ENCODE assay signal across 1 cellular context in the genomic region with DNA sequence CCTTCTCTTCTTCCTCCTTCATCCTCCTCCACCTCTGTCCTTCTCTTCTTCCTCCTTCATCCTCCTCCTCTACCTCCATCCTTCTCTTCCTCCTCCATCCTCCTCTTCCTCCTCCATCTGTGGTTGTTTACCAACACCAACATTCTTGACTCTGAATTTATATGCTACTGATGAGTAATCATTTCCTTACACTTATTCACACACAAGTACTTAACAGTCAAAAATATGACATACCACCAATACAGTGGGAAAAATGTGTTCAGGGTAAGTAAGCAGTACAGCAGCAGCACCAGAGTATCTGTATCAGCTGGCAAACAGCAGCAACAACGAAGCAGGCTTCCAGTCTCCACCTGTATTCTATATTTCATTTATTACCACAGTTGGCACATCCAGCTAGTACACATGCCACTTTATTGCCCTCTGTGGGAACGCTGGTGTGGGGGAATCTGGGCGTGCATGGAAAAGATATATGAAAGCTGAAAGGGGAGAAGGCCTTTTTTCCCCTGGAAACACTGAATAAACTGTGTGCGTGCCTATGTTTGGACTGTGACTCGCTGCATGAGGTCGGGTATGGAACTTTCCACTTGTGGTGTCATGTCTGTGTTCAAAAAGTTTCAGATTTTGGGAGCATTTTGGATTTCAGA.
TF ChIP-seq lines count a peak whose summit lies in the region.

No MANE protein-coding gene starts in this region.

TF ChIP-seq in SK-N-SH treated with all-trans-retinoic acid at 6 μM for 48 hours, 23 proteins besides CTCF, POLR2A, EP300 and RAD21 (continued from another document):
- TF ChIP-seq, protein P1, sequence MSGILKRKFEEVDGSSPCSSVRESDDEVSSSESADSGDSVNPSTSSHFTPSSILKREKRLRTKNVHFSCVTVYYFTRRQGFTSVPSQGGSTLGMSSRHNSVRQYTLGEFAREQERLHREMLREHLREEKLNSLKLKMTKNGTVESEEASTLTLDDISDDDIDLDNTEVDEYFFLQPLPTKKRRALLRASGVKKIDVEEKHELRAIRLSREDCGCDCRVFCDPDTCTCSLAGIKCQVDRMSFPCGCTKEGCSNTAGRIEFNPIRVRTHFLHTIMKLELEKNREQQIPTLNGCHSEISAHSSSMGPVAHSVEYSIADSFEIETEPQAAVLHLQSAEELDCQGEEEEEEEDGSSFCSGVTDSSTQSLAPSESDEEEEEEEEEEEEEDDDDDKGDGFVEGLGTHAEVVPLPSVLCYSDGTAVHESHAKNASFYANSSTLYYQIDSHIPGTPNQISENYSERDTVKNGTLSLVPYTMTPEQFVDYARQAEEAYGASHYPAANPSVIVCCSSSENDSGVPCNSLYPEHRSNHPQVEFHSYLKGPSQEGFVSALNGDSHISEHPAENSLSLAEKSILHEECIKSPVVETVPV (CRISPR knock-in tag; IDR thresholded peaks at IDR 0.05), result no peak
- no peak for TF ChIP-seq CSDC2 (CRISPR knock-in tag; IDR thresholded peaks at IDR 0.05)
- no peak for TF ChIP-seq ZFP3 (CRISPR knock-in tag; IDR thresholded peaks at IDR 0.05)
